In genomic region chrX:15721911-15722310, GRCh38 we compare ENCODE assay signal across 1 cellular context.
TF ChIP-seq lines count a peak whose summit lies in the region.

No MANE protein-coding gene starts in this region.

TF ChIP-seq in SK-N-SH treated with all-trans-retinoic acid at 6 μM for 48 hours, 23 proteins besides CTCF, POLR2A, EP300 and RAD21 (continued from another document):
- TF ChIP-seq GLIS3 (CRISPR knock-in tag; IDR thresholded peaks at IDR 0.05) = no peak
- TF ChIP-seq PPARA (CRISPR knock-in tag; IDR thresholded peaks at IDR 0.05; ENCODE audit: borderline replicate concordance) = no peak
- no peak for TF ChIP-seq RARB (CRISPR knock-in tag; IDR thresholded peaks at IDR 0.05)
- no peak for TF ChIP-seq PATZ1 (CRISPR knock-in tag; IDR thresholded peaks at IDR 0.05; ENCODE audit: borderline replicate concordance)
- no peak for TF ChIP-seq OSR1 (CRISPR knock-in tag; IDR thresholded peaks at IDR 0.05)
- TF ChIP-seq BACH2 (CRISPR knock-in tag; IDR thresholded peaks at IDR 0.05; ENCODE audit: borderline replicate concordance) = no peak
- TF ChIP-seq ZC3H10 (CRISPR knock-in tag; IDR thresholded peaks at IDR 0.05) = no peak
